Comparison of ENCODE assay signal across 2 cellular contexts in genomic region chr19:4375620-4376228, GRCh38.
TF ChIP-seq lines count a peak whose summit lies in the region.

No MANE protein-coding gene starts in this region.

TF ChIP-seq in IMR-90, 13 proteins besides CTCF, POLR2A, EP300 and RAD21:
- TF ChIP-seq CHD1 (IDR thresholded peaks at IDR 0.05; ENCODE audit: low read depth, low read length) (no peak), RFX5 (IDR thresholded peaks at IDR 0.05; ENCODE audit: low read depth, low read length) (no peak), NFE2L2 (IDR thresholded peaks at IDR 0.05; ENCODE audit: low read depth, low read length) (no peak), MAFK (IDR thresholded peaks at IDR 0.05; ENCODE audit: low read depth, low read length) (no peak), RCOR1 (IDR thresholded peaks at IDR 0.05; ENCODE audit: insufficient replicate concordance, low read length) (no peak), USF2 (IDR thresholded peaks at IDR 0.05; ENCODE audit: low read depth, low read length) (no peak), FOS (IDR thresholded peaks at IDR 0.05; ENCODE audit: low read depth, low read length) (no peak), ELK1 (IDR thresholded peaks at IDR 0.05; ENCODE audit: borderline replicate concordance, low read depth, low read length) (no peak), MXI1 (IDR thresholded peaks at IDR 0.05; ENCODE audit: borderline replicate concordance, low read depth, low read length) (peak; percentile 41; the same call in 1 of the 2 replicates), CEBPB (IDR thresholded peaks at IDR 0.05; ENCODE audit: low read depth, low read length) (peak; percentile 67), BHLHE40 (IDR thresholded peaks at IDR 0.05; ENCODE audit: low read depth, low read length) (0 out of 2 replicates have a peak, but pooled peaks have one; percentile 23), MAZ (IDR thresholded peaks at IDR 0.05; ENCODE audit: borderline replicate concordance, low read depth, low read length) (peak; percentile 84; the same call in 1 of the 2 replicates), SMC3 (IDR thresholded peaks at IDR 0.05; ENCODE audit: low read depth, low read length) (0 out of 2 replicates have a peak, but pooled peaks have one; percentile 21)

TF ChIP-seq in WTC11, 78 proteins besides CTCF, POLR2A, EP300 and RAD21:
- TF ChIP-seq JAZF1 (CRISPR knock-in tag; IDR thresholded peaks at IDR 0.05) (no peak), RELA (CRISPR knock-in tag; IDR thresholded peaks at IDR 0.05; ENCODE audit: borderline replicate concordance) (0 out of 2 replicates have a peak, but pooled peaks have one; percentile 8)
